Comparison of ENCODE assay signal across 13 cellular contexts in the genomic region with DNA sequence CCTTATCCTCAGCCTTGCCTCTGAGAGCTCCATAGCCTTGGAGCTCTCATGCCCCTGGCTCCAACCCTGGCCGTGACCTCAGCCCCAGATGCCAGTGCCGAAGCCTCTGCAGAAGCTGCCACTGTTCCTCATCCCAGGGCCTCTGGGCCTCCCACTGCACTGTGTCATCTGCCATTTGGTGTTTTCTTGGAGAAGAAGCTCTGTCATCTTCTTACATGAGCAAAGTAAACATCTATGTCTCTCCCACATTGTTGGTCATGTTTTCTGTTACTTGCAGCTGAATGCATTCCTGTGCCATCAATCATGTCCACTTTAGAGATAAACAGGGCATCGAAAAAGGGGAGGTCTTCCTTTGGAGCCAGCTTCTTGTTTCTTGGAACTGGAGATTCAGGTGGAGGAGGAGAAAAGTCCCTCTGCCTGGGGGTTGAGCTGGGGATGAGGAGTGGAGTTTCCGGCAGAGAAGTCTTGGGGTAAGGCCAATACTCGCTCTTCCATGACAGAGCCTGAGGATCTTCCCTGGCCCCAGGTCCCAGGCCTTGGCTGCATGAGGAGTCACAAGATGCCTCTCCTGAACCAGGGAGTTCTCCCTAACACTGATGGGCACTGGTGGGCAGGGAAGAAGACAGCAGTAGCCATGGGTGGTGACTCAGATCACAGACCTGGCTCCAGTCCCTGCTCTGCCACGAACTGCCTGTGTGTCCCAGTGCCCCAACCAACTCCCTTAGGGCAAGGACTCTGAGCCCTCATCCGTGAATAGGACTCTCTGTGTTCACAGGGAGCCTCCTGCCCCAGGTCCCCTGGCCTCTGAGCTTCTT. TPM values are rescaled to one million over a fixed set of nuclear protein-coding genes. Genes with fewer than 3 reads are reported as not detected.
DNase-seq lines count a peak whose midpoint lies in the region; ATAC-seq and TF ChIP-seq lines count a peak whose summit lies in the region.
"Had no signal": no experiment of that assay in that cellular context is flagged by ENCODE, and none has a peak within 500 bp of the region (broad histone marks: within the 10 kb centered on the region; RNA-seq: fewer than 3 reads in every experiment).

No MANE protein-coding gene starts in this region.

- intact Hi-C loops in activated CD8-positive, alpha-beta T cell treated with anti-CD3 and anti-CD28 coated beads for 36 hours (cut with micrococcal nuclease): no loop called here
- intact Hi-C loops in CD4-positive, alpha-beta T cell (cut with DNase I, micrococcal nuclease): no loop called here

- no peaks in the 10 kb centered on the region for H3K27me3 ChIP-seq in CD4-positive, alpha-beta T cell (ENCODE audit: control insufficient read depth, insufficient read depth, low read length)
- H3K27me3 ChIP-seq: heart right ventricle had no signal

- H3K4me3 Mint-ChIP-seq in HFFc6: no peak overlapping the region; the same call in 1 of the 2 replicates
- H3K4me3 Mint-ChIP-seq in activated CD8-positive, alpha-beta T cell treated with anti-CD3 and anti-CD28 coated beads for 36 hours: no peak overlapping the region
- no peak overlapping the region for H3K4me3 Mint-ChIP-seq in CD4-positive, alpha-beta T cell

- in situ Hi-C loops in ACHN (cut with HindIII; ENCODE audit: low pct_ligation_motif_present, low pct_unique_long_range_greater_than_20kb, low sequenced_read_pairs): no loop called here

- CTCF ChIA-PET in activated CD8-positive, alpha-beta T cell treated with anti-CD3 and anti-CD28 coated beads for 36 hours (lab: Charles Lee): no interaction called here
- CTCF ChIA-PET in CD4-positive, alpha-beta T cell (lab: Charles Lee): interaction anchor here (0.5 to 1.6 kb wide), 3 partner anchors 24 to 114 kb away, joined by 4 to 6 read pairs (median 4); no protein-coding TSS in a partner anchor

- no peaks in the 10 kb centered on the region for H3K9me3 Mint-ChIP-seq in HFFc6
- H3K9me3 Mint-ChIP-seq in activated CD8-positive, alpha-beta T cell treated with anti-CD3 and anti-CD28 coated beads for 36 hours: no peaks in the 10 kb centered on the region
- H3K9me3 Mint-ChIP-seq in CD4-positive, alpha-beta T cell: no peaks in the 10 kb centered on the region
- H3K9me3 Mint-ChIP-seq: activated T-helper 2 cell treated with anti-CD3 and anti-CD28 coated beads, Interferon-gamma antibody, Interleukin-2, Interleukin-4, amounts not matched to agents 10 μg/mL and 5 μg/mL and 100 μg/mL, durations not matched to agents 14 hours and 24 hours and 36 hours had no signal

- TF ChIP-seq CTCF in HFFc6 (IDR thresholded peaks at IDR 0.05): no peak
- TF ChIP-seq CTCF in activated CD8-positive, alpha-beta T cell treated with anti-CD3 and anti-CD28 coated beads for 36 hours (IDR thresholded peaks at IDR 0.05): no peak
- no peak for TF ChIP-seq CTCF in CD4-positive, alpha-beta T cell (IDR thresholded peaks at IDR 0.05)

- H3K27ac Mint-ChIP-seq in HFFc6: peak overlapping the region; percentile 71
- H3K27ac Mint-ChIP-seq in activated CD8-positive, alpha-beta T cell treated with anti-CD3 and anti-CD28 coated beads for 36 hours: no peak overlapping the region
- no peak overlapping the region for H3K27ac Mint-ChIP-seq in CD4-positive, alpha-beta T cell
- H3K27ac Mint-ChIP-seq: activated T-helper 2 cell treated with anti-CD3 and anti-CD28 coated beads, Interferon-gamma antibody, Interleukin-2, Interleukin-4, amounts not matched to agents 10 μg/mL and 5 μg/mL and 100 μg/mL, durations not matched to agents 14 hours and 24 hours and 36 hours had no signal

- ATAC-seq in activated CD8-positive, alpha-beta T cell treated with anti-CD3 and anti-CD28 coated beads for 36 hours: no peak
- no peak for ATAC-seq in GM18861 (IDR thresholded peaks at IDR 0.05; ENCODE audit: unreplicated experiment)
- no peak for ATAC-seq in CD4-positive, alpha-beta T cell (ENCODE audit: poor library complexity)
- no peak for ATAC-seq in GM21529 (IDR thresholded peaks at IDR 0.05; ENCODE audit: unreplicated experiment)

- peaks cover 25% of the 10 kb centered on the region for H3K4me1 Mint-ChIP-seq in HFFc6 (ENCODE audit: low read depth)
- no peaks in the 10 kb centered on the region for H3K4me1 Mint-ChIP-seq in activated CD8-positive, alpha-beta T cell treated with anti-CD3 and anti-CD28 coated beads for 36 hours (ENCODE audit: low read depth)
- no peaks in the 10 kb centered on the region for H3K4me1 Mint-ChIP-seq in CD4-positive, alpha-beta T cell (ENCODE audit: low read depth)

- H3K36me3 Mint-ChIP-seq in HFFc6 (ENCODE audit: low read depth): no peaks in the 10 kb centered on the region
- H3K36me3 Mint-ChIP-seq in activated CD8-positive, alpha-beta T cell treated with anti-CD3 and anti-CD28 coated beads for 36 hours (ENCODE audit: low read depth): no peaks in the 10 kb centered on the region
- H3K36me3 Mint-ChIP-seq in CD4-positive, alpha-beta T cell (ENCODE audit: low read depth): no peaks in the 10 kb centered on the region

- POLR2A ChIA-PET in activated CD8-positive, alpha-beta T cell treated with anti-CD3 and anti-CD28 coated beads for 36 hours (lab: Charles Lee): interaction anchor here (1.0 kb wide), 1 partner anchor 8 kb away, joined by 3 read pairs; no protein-coding TSS in a partner anchor
- POLR2A ChIA-PET in CD4-positive, alpha-beta T cell (lab: Charles Lee): no interaction called here

- peak; percentile 27 for DNase-seq in ACHN
- DNase-seq in HFFc6: peak; percentile 70
- peak; percentile 19 for DNase-seq in astrocyte of the hippocampus (ENCODE audit: low read depth, low spot score)
- DNase-seq in kidney tubule cell (ENCODE audit: low spot score): peak; percentile 94
- DNase-seq in activated CD8-positive, alpha-beta T cell treated with anti-CD3 and anti-CD28 coated beads for 36 hours: no peak
- DNase-seq in CD4-positive, alpha-beta T cell: no peak
- DNase-seq: activated CD4-positive, CD25-positive, alpha-beta regulatory T cell; AML-193; heart right ventricle; NCI-H2171 had no signal

- no peaks in the 10 kb centered on the region; the same call in 1 of the 2 replicates for H3K27me3 Mint-ChIP-seq in HFFc6 (ENCODE audit: insufficient read depth)
- H3K27me3 Mint-ChIP-seq in activated CD8-positive, alpha-beta T cell treated with anti-CD3 and anti-CD28 coated beads for 36 hours: peaks cover 2% of the 10 kb centered on the region
- no peaks in the 10 kb centered on the region for H3K27me3 Mint-ChIP-seq in CD4-positive, alpha-beta T cell

- H3K9me3 ChIP-seq in CD4-positive, alpha-beta T cell (ENCODE audit: control insufficient read depth, low read length): no peaks in the 10 kb centered on the region
- H3K9me3 ChIP-seq: heart right ventricle had no signal

- H3K27ac ChIP-seq in CD4-positive, alpha-beta T cell (ENCODE audit: low read depth, low read length): no peak overlapping the region
- H3K27ac ChIP-seq: heart right ventricle had no signal

RNA-seq across cellular contexts. Expression of gene FTH1, which starts 45.2 kb away (rescaled TPM):
- total RNA-seq in HFFc6 (2021; fragmentation: NEBNext Ultra II Directional; extraction: Animal tissue kit (Norgen Biotek cat#: 25700)): 1,000 to 10,000 TPM; 2,192 to 2,832 (median 2,637) TPM
- 100 to 1,000 TPM; 700 to 729 TPM for total RNA-seq in activated CD8-positive, alpha-beta T cell treated with anti-CD3 and anti-CD28 coated beads for 36 hours
- total RNA-seq in CD4-positive, alpha-beta T cell: 1,000 to 10,000 TPM; 2,313 to 2,400 TPM

Comparison
In these comparisons a context has a peak if more than half of its experiments do, and no peak if none do; other contexts are left out.
1. DNase-seq: peak in ACHN (single experiment), HFFc6 (single experiment), astrocyte of the hippocampus (single experiment) and kidney tubule cell (single experiment); none in activated CD8-positive, alpha-beta T cell treated with anti-CD3 and anti-CD28 coated beads for 36 hours (single experiment) and CD4-positive, alpha-beta T cell (0 of 10).